ENCODE assay signal across 1 cellular context in genomic region chr7:7102906-7103305, GRCh38.
TF ChIP-seq lines count a peak whose summit lies in the region.

No MANE protein-coding gene starts in this region.

TF ChIP-seq in K562, 482 proteins besides CTCF, POLR2A, EP300 and RAD21:
- TF ChIP-seq SNIP1 (IDR thresholded peaks at IDR 0.05; ENCODE audit: low read depth) (no peak), REST (CRISPR knock-in tag; IDR thresholded peaks at IDR 0.05; ENCODE audit: low read depth) (no peak), BCL6 (CRISPR knock-in tag; IDR thresholded peaks at IDR 0.05) (no peak), MCM2 (IDR thresholded peaks at IDR 0.05; ENCODE audit: low read depth) (no peak), ZNF124 (CRISPR knock-in tag; IDR thresholded peaks at IDR 0.05) (no peak), ETV1 (tag; conservative IDR thresholded peaks at IDR 0.05; ENCODE audit: low read depth) (no peak), E2F6 (IDR thresholded peaks at IDR 0.05; ENCODE audit: borderline replicate concordance in 1 of 2, extremely low read depth in 1 of 2, insufficient read depth in 1 of 2, insufficient read length in 1 of 2, low read depth in 1 of 2, low read length in 1 of 2, poor library complexity in 1 of 2, severe bottlenecking in 1 of 2) (no peak), TAF9B (IDR thresholded peaks at IDR 0.05; ENCODE audit: partially characterized antibody) (no peak), NUFIP1 (IDR thresholded peaks at IDR 0.05; ENCODE audit: partially characterized antibody) (no peak), ZBTB7A (IDR thresholded peaks at IDR 0.05; ENCODE audit: borderline replicate concordance, control insufficient read depth, low read depth, low read length) (no peak), ZNF212 (CRISPR knock-in tag; IDR thresholded peaks at IDR 0.05) (no peak)
- TF ChIP-seq, protein P1, sequence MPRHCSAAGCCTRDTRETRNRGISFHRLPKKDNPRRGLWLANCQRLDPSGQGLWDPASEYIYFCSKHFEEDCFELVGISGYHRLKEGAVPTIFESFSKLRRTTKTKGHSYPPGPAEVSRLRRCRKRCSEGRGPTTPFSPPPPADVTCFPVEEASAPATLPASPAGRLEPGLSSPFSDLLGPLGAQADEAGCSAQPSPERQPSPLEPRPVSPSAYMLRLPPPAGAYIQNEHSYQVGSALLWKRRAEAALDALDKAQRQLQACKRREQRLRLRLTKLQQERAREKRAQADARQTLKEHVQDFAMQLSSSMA (CRISPR knock-in tag; IDR thresholded peaks at IDR 0.05): no peak
- TF ChIP-seq, protein P2, sequence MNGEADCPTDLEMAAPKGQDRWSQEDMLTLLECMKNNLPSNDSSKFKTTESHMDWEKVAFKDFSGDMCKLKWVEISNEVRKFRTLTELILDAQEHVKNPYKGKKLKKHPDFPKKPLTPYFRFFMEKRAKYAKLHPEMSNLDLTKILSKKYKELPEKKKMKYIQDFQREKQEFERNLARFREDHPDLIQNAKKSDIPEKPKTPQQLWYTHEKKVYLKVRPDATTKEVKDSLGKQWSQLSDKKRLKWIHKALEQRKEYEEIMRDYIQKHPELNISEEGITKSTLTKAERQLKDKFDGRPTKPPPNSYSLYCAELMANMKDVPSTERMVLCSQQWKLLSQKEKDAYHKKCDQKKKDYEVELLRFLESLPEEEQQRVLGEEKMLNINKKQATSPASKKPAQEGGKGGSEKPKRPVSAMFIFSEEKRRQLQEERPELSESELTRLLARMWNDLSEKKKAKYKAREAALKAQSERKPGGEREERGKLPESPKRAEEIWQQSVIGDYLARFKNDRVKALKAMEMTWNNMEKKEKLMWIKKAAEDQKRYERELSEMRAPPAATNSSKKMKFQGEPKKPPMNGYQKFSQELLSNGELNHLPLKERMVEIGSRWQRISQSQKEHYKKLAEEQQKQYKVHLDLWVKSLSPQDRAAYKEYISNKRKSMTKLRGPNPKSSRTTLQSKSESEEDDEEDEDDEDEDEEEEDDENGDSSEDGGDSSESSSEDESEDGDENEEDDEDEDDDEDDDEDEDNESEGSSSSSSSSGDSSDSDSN (IDR thresholded peaks at IDR 0.05; ENCODE audit: borderline replicate concordance in 1 of 2, low read depth in 2 of 2, low read length in 2 of 2): no peak
